ENCODE assay signal across 1 cellular context in the genomic region with DNA sequence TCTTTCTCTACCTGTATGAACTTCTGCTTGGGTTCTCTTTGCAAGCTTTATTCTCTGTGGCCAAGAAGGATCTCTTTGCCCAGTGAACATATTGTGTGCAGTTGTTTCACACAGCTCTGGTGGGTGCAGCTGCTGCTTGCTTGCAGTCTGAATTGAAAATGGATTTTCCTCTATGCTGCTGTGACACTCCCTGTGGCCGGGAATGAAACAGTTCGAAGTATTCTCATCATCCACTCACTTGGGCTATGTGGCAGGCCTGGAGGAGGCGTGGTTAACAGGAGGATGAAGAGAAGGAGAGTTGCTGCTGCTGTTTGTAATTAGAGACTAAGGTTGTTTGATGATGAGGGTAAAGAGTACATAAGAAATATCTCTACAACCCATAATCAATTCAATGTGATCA.
TF ChIP-seq lines count a peak whose summit lies in the region.

No MANE protein-coding gene starts in this region.

TF ChIP-seq in HepG2, 621 proteins besides CTCF, POLR2A, EP300 and RAD21:
- TF ChIP-seq ZNF772 (CRISPR knock-in tag; IDR thresholded peaks at IDR 0.05) (no peak), ZNF841 (CRISPR knock-in tag; IDR thresholded peaks at IDR 0.05; ENCODE audit: borderline replicate concordance) (no peak)
